1 cellular context compared by ENCODE assay signal in genomic region chr3:9843715-9844438, GRCh38.
A peak's percentile ranks its signal among the peaks of the same experiment; 100 is the strongest.
TF ChIP-seq lines count a peak whose summit lies in the region.

Gene RPUSD3, minus strand, starts transcription at chr3:9844008. Its CDS starts 18 bp downstream, at chr3:9843990.

TF ChIP-seq in K562, 482 proteins besides CTCF, POLR2A, EP300 and RAD21 (continued from another document and continues in another):
- TF ChIP-seq ZHX1 (conservative IDR thresholded peaks at IDR 0.05; ENCODE audit: low read length) = 0 out of 2 replicates have a peak, but pooled peaks have one; percentile 34
- peak in 1 of 2 experiments; percentile 44; a peak in 1 of 4 replicates for TF ChIP-seq UBTF (IDR thresholded peaks at IDR 0.05; ENCODE audit: borderline replicate concordance in 1 of 2, low read depth in 2 of 2, low read length in 2 of 2)
- peak; percentile 41; the same call in 1 of the 2 replicates for TF ChIP-seq KAT8 (IDR thresholded peaks at IDR 0.05; ENCODE audit: low read depth)
- TF ChIP-seq ATF1 (CRISPR knock-in tag; IDR thresholded peaks at IDR 0.05) = no peak
- peak; percentile 54; the same call in 1 of the 2 replicates for TF ChIP-seq ATF1 (tag; IDR thresholded peaks at IDR 0.05)
- TF ChIP-seq XRCC5 (IDR thresholded peaks at IDR 0.05; ENCODE audit: low read depth, low read length) = 0 out of 2 replicates have a peak, but pooled peaks have one; percentile 68
- no peak for TF ChIP-seq ZBTB26 (CRISPR knock-in tag; IDR thresholded peaks at IDR 0.05)
- peak; percentile 54 to 66; a peak in 2 of 4 replicates for TF ChIP-seq SIN3A (IDR thresholded peaks at IDR 0.05; ENCODE audit: borderline replicate concordance in 2 of 2, control insufficient read depth in 1 of 2, low read depth in 2 of 2, low read length in 2 of 2)
- peak; percentile 53 for TF ChIP-seq ATF7 (IDR thresholded peaks at IDR 0.05)
- TF ChIP-seq MAFK (IDR thresholded peaks at IDR 0.05; ENCODE audit: low read length) = 0 out of 2 replicates have a peak, but pooled peaks have one; percentile 25
- peak; percentile 75 for TF ChIP-seq ZNF316 (IDR thresholded peaks at IDR 0.05)
- TF ChIP-seq THAP7 (CRISPR knock-in tag; IDR thresholded peaks at IDR 0.05) = no peak
- peak; percentile 73; the same call in 1 of the 2 replicates for TF ChIP-seq L3MBTL2 (IDR thresholded peaks at IDR 0.05)
- TF ChIP-seq RHOXF2B (CRISPR knock-in tag; conservative IDR thresholded peaks at IDR 0.05) = 0 out of 2 replicates have a peak, but pooled peaks have one; percentile 73
- peak; percentile 62; the same call in 1 of the 2 replicates for TF ChIP-seq POLR2AphosphoS2 (IDR thresholded peaks at IDR 0.05; ENCODE audit: low read length)
- no peak for TF ChIP-seq NR2C2 (CRISPR knock-in tag; IDR thresholded peaks at IDR 0.05)
- TF ChIP-seq NR2C2 (tag; IDR thresholded peaks at IDR 0.05) = peak; percentile 68; the same call in 1 of the 2 replicates
- peak; percentile 75 to 85 for TF ChIP-seq MNT (conservative IDR thresholded peaks at IDR 0.05)
- 0 out of 2 replicates have a peak, but pooled peaks have one; percentile 46 for TF ChIP-seq MYNN (IDR thresholded peaks at IDR 0.05)
- no peak for TF ChIP-seq MYNN (CRISPR knock-in tag; IDR thresholded peaks at IDR 0.05)
- TF ChIP-seq ZNF511 (CRISPR knock-in tag; IDR thresholded peaks at IDR 0.05) = peak; percentile 22; the same call in 1 of the 2 replicates
- TF ChIP-seq E2F3 (CRISPR knock-in tag; IDR thresholded peaks at IDR 0.05) = peak; percentile 23; the same call in 1 of the 2 replicates
- TF ChIP-seq YY1 (IDR thresholded peaks at IDR 0.05; ENCODE audit: borderline replicate concordance in 1 of 3, control insufficient read depth in 1 of 3, extremely low read depth in 1 of 3, insufficient read depth in 3 of 3, insufficient read length in 1 of 3, insufficient replicate concordance in 2 of 3, low read depth in 1 of 3, low read length in 2 of 3) = peak in 2 of 3 experiments; percentile 47 to 78
- TF ChIP-seq TCF7 (IDR thresholded peaks at IDR 0.05; ENCODE audit: borderline replicate concordance) = 0 out of 2 replicates have a peak, but pooled peaks have one; percentile 11
- TF ChIP-seq ILK (tag; IDR thresholded peaks at IDR 0.05; ENCODE audit: borderline replicate concordance, low read depth) = no peak
- peak; percentile 82 for TF ChIP-seq RBM25 (IDR thresholded peaks at IDR 0.05; ENCODE audit: low read depth, low read length, severe bottlenecking)
- peak; percentile 73; the same call in 1 of the 2 replicates for TF ChIP-seq MYC (IDR thresholded peaks at IDR 0.05; ENCODE audit: low read depth, low read length)
- TF ChIP-seq MYC (CRISPR knock-in tag; IDR thresholded peaks at IDR 0.05; ENCODE audit: borderline replicate concordance, low read depth) = peak; percentile 68; the same call in 1 of the 2 replicates
- TF ChIP-seq MCM5 (IDR thresholded peaks at IDR 0.05; ENCODE audit: low read depth) = no peak
- TF ChIP-seq BRD9 (IDR thresholded peaks at IDR 0.05; ENCODE audit: low read depth, partially characterized antibody) = peak; percentile 47
- TF ChIP-seq NFIX (CRISPR knock-in tag; IDR thresholded peaks at IDR 0.05; ENCODE audit: low read depth) = no peak
- peak in 1 of 2 experiments; percentile 60; a peak in 1 of 4 replicates for TF ChIP-seq TEAD1 (CRISPR knock-in tag; IDR thresholded peaks at IDR 0.05)
- TF ChIP-seq GABPA (tag; conservative IDR thresholded peaks at IDR 0.05; ENCODE audit: low read depth) = peak; percentile 78
- peak; percentile 73 for TF ChIP-seq SAP30 (IDR thresholded peaks at IDR 0.05; ENCODE audit: borderline replicate concordance, insufficient read depth, low read depth, low read length, poor library complexity, severe bottlenecking)
- TF ChIP-seq RB1 (IDR thresholded peaks at IDR 0.05; ENCODE audit: low read depth) = peak; percentile 22; the same call in 1 of the 2 replicates
- TF ChIP-seq SMARCA4 (IDR thresholded peaks at IDR 0.05) = peak; percentile 36; the same call in 1 of the 2 replicates
- TF ChIP-seq HDAC1 (IDR thresholded peaks at IDR 0.05) = peak in 1 of 2 experiments; percentile 67; a peak in 1 of 4 replicates
- TF ChIP-seq ZNF280B (CRISPR knock-in tag; IDR thresholded peaks at IDR 0.05) = no peak
- no peak for TF ChIP-seq ZNF431 (CRISPR knock-in tag; IDR thresholded peaks at IDR 0.05)
- TF ChIP-seq SP1 (CRISPR knock-in tag; IDR thresholded peaks at IDR 0.05) = 0 out of 2 replicates have a peak, but pooled peaks have one; percentile 55
- peak; percentile 68 for TF ChIP-seq RBBP5 (IDR thresholded peaks at IDR 0.05; ENCODE audit: borderline replicate concordance, insufficient read depth, low read length, poor library complexity, severe bottlenecking)
- TF ChIP-seq ELF1 (tag; IDR thresholded peaks at IDR 0.05) = peak; percentile 69
- TF ChIP-seq GTF2E2 (tag; IDR thresholded peaks at IDR 0.05) = peak; percentile 79
- TF ChIP-seq MTA2 (IDR thresholded peaks at IDR 0.05; ENCODE audit: low read depth) = no peak
- TF ChIP-seq POLR2H (tag; IDR thresholded peaks at IDR 0.05; ENCODE audit: low read depth) = peak; percentile 78
- no peak for TF ChIP-seq STAG1 (CRISPR knock-in tag; IDR thresholded peaks at IDR 0.05; ENCODE audit: borderline replicate concordance)
- peak; percentile 55 for TF ChIP-seq PHF20 (IDR thresholded peaks at IDR 0.05; ENCODE audit: partially characterized antibody)
- peak; percentile 23; the same call in 1 of the 2 replicates for TF ChIP-seq STAT6 (CRISPR knock-in tag; IDR thresholded peaks at IDR 0.05)
- TF ChIP-seq CREB1 (IDR thresholded peaks at IDR 0.05) = peak; percentile 34
- TF ChIP-seq CREB1 (CRISPR knock-in tag; IDR thresholded peaks at IDR 0.05) = peak; percentile 57; the same call in 1 of the 2 replicates
- no peak for TF ChIP-seq CHD1 (IDR thresholded peaks at IDR 0.05; ENCODE audit: low read length)
- no peak for TF ChIP-seq JUND (IDR thresholded peaks at IDR 0.05; ENCODE audit: borderline replicate concordance, low read depth, low read length)
- peak; percentile 13; the same call in 1 of the 3 replicates for TF ChIP-seq JUND (tag; IDR thresholded peaks at IDR 0.05; ENCODE audit: borderline replicate concordance, low read depth, low read length)
- peak; percentile 91 for TF ChIP-seq EP400 (IDR thresholded peaks at IDR 0.05)
